ENCODE assay signal across 19 cellular contexts in genomic region chr2:239930378-239930777, GRCh38.
A peak's percentile ranks its signal among the peaks of the same experiment; 100 is the strongest.
DNase-seq lines count a peak whose midpoint lies in the region; ATAC-seq and TF ChIP-seq lines count a peak whose summit lies in the region.
"Had no signal": no experiment of that assay in that cellular context is flagged by ENCODE, and none has a peak within 500 bp of the region (broad histone marks: within the 10 kb centered on the region; RNA-seq: fewer than 3 reads in every experiment).

No MANE protein-coding gene starts in this region.

- no peaks in the 10 kb centered on the region for H3K9me3 ChIP-seq in ovary
- H3K9me3 ChIP-seq: prostate gland had no signal

- H3K4me3 Mint-ChIP-seq in CD14-positive monocyte = no peak overlapping the region
- no peak overlapping the region for H3K4me3 Mint-ChIP-seq in activated CD4-positive, alpha-beta memory T cell treated with anti-CD3 and anti-CD28 coated beads for 36 hours
- H3K4me3 Mint-ChIP-seq: CD8-positive, alpha-beta memory T cell; natural killer cell treated with Interleukin-12 subunit alpha and Interleukin-12 subunit beta and Interleukin-15 and Interleukin-18, amount 100 ng/mL, for 72 hours had no signal

- POLR2A ChIA-PET in activated CD4-positive, alpha-beta memory T cell treated with anti-CD3 and anti-CD28 coated beads for 36 hours (lab: Charles Lee) = no interaction called here

- H3K4me1 Mint-ChIP-seq in CD14-positive monocyte = peaks cover 36% of the 10 kb centered on the region
- H3K4me1 Mint-ChIP-seq in activated CD4-positive, alpha-beta memory T cell treated with anti-CD3 and anti-CD28 coated beads for 36 hours (ENCODE audit: low read depth) = peaks cover 32% of the 10 kb centered on the region

- CTCF ChIA-PET in activated CD4-positive, alpha-beta memory T cell treated with anti-CD3 and anti-CD28 coated beads for 36 hours (lab: Charles Lee) = no interaction called here

- TF ChIP-seq EP300 in ovary (IDR thresholded peaks at IDR 0.05) = no peak

- WGBS in ovary, 3 donors = 70 to 83% (median 76%) methylated on average over 16 of the region's 16 CpGs

- DNase-seq in CD14-positive monocyte (ENCODE audit: low spot score) (peak; percentile 40), left cardiac atrium (peak; percentile 14), ovary (peak in 3 of 5 donors; percentile 4 to 23 (median 17))
- DNase-seq in activated CD4-positive, alpha-beta memory T cell treated with anti-CD3 and anti-CD28 coated beads for 36 hours = peak; percentile 7
- DNase-seq in activated CD4-positive, alpha-beta T cell treated with anti-CD3 and anti-CD28 coated beads for 4 hours = no peak
- DNase-seq in effector CD4-positive, alpha-beta T cell = no peak
- DNase-seq: activated naive CD4-positive, alpha-beta T cell; cerebellar nuclear complex; DMS53; NCI-H1436; NCI-H2171 treated with DMSO at 0.1 percent for 48 hours; NCI-H82 had no signal

- intact Hi-C loops in CD14-positive monocyte (cut with micrococcal nuclease) = loop anchor here in 1 of 2 donors (5.0 kb wide), 1 partner anchor 33 kb away; no protein-coding TSS in a partner anchor
- intact Hi-C loops in activated CD4-positive, alpha-beta memory T cell treated with anti-CD3 and anti-CD28 coated beads for 36 hours (cut with micrococcal nuclease) = no loop called here
- intact Hi-C loops in left cardiac atrium (cut with DNase I) = loop anchor here in 1 of 2 donors (10.0 kb wide), 1 partner anchor 54 kb away; no protein-coding TSS in a partner anchor
- intact Hi-C loops in ovary (cut with DNase I) = loop anchor here in 1 of 4 donors (10.0 kb wide), 1 partner anchor 64 kb away; no protein-coding TSS in a partner anchor

- H3K36me3 ChIP-seq in ovary = no peaks in the 10 kb centered on the region
- H3K36me3 ChIP-seq: prostate gland, SJSA1 had no signal

- no peak for TF ChIP-seq POLR2A in ovary (IDR thresholded peaks at IDR 0.05)

- H3K4me1 ChIP-seq in ovary (ENCODE audit: insufficient read depth) = no peaks in the 10 kb centered on the region
- H3K4me1 ChIP-seq: prostate gland had no signal

- H3K27ac ChIP-seq in ovary = no peak overlapping the region
- H3K27ac ChIP-seq: hepatocyte, prostate gland, SJSA1 had no signal

- TF ChIP-seq CTCF in CD14-positive monocyte (IDR thresholded peaks at IDR 0.05) = no peak
- TF ChIP-seq CTCF in ovary (IDR thresholded peaks at IDR 0.05) = no peak

- ATAC-seq in left cardiac atrium = no peak
- ATAC-seq in HG02610 (IDR thresholded peaks at IDR 0.05; ENCODE audit: unreplicated experiment) = no peak
- ATAC-seq in GM21515 (IDR thresholded peaks at IDR 0.05; ENCODE audit: unreplicated experiment) = no peak
- ATAC-seq: natural killer cell treated with Interleukin-12 subunit alpha and Interleukin-12 subunit beta and Interleukin-15 and Interleukin-18, amount 100 ng/mL, for 72 hours had no signal

- peaks cover 3 to 18% (median 9%) of the 10 kb centered on the region in 7 donors for H3K9me3 Mint-ChIP-seq in CD14-positive monocyte
- H3K9me3 Mint-ChIP-seq in activated CD4-positive, alpha-beta memory T cell treated with anti-CD3 and anti-CD28 coated beads for 36 hours = no peaks in the 10 kb centered on the region
- H3K9me3 Mint-ChIP-seq: natural killer cell treated with Interleukin-12 subunit alpha and Interleukin-12 subunit beta and Interleukin-15 and Interleukin-18, amount 100 ng/mL, for 72 hours had no signal

- H3K4me3 ChIP-seq in ovary = no peak overlapping the region
- H3K4me3 ChIP-seq: hepatocyte, prostate gland, SJSA1 had no signal

- peak overlapping the region in 1 of 7 donors; percentile 33 for H3K27ac Mint-ChIP-seq in CD14-positive monocyte
- no peak overlapping the region for H3K27ac Mint-ChIP-seq in activated CD4-positive, alpha-beta memory T cell treated with anti-CD3 and anti-CD28 coated beads for 36 hours
- H3K27ac Mint-ChIP-seq: CD8-positive, alpha-beta memory T cell; natural killer cell treated with Interleukin-12 subunit alpha and Interleukin-12 subunit beta and Interleukin-15 and Interleukin-18, amount 100 ng/mL, for 72 hours had no signal

- peaks cover 4 to 6% of the 10 kb centered on the region in 2 donors for H3K36me3 Mint-ChIP-seq in CD14-positive monocyte
- H3K36me3 Mint-ChIP-seq in activated CD4-positive, alpha-beta memory T cell treated with anti-CD3 and anti-CD28 coated beads for 36 hours = peaks cover 2% of the 10 kb centered on the region
- H3K36me3 Mint-ChIP-seq: CD8-positive, alpha-beta memory T cell; natural killer cell treated with Interleukin-12 subunit alpha and Interleukin-12 subunit beta and Interleukin-15 and Interleukin-18, amount 100 ng/mL, for 72 hours had no signal

- no peaks in the 10 kb centered on the region for H3K27me3 ChIP-seq in ovary
- H3K27me3 ChIP-seq: hepatocyte, SJSA1 had no signal

- peaks cover 5 to 19% (median 10%) of the 10 kb centered on the region in 3 donors for H3K27me3 Mint-ChIP-seq in CD14-positive monocyte (ENCODE audit: low read depth in 3 of 3)
- H3K27me3 Mint-ChIP-seq in activated CD4-positive, alpha-beta memory T cell treated with anti-CD3 and anti-CD28 coated beads for 36 hours = peaks cover 6% of the 10 kb centered on the region

Comparison
In these comparisons a context has a peak if more than half of its experiments do, and no peak if none do; other contexts are left out.
1. DNase-seq: peak in CD14-positive monocyte (single experiment), activated CD4-positive, alpha-beta memory T cell treated with anti-CD3 and anti-CD28 coated beads for 36 hours (single experiment), left cardiac atrium (single experiment) and ovary (3 of 5); none in activated CD4-positive, alpha-beta T cell treated with anti-CD3 and anti-CD28 coated beads for 4 hours (0 of 2) and effector CD4-positive, alpha-beta T cell (single experiment).